In the genomic region with DNA sequence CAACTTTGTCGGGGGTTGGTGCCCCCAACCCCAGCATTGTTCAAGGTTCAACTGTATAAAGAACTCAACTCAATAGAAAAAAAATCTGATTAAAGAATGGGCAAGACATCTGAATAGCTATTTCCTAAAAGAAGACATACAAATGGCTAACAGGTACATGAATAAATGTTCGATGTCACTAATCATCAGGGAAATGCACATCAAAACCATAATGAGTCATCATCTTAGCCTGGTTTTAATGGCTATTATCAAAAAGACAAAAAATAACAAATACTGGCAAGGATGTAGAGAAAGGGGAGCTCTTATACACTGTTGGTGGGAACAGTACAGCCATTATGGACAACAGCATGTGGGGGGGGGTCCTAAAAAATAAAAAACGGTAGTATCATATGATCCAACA, we compare ENCODE assay signal across 15 cellular contexts. TPM values are rescaled to one million over a fixed set of nuclear protein-coding genes. Genes with fewer than 3 reads are reported as not detected.
DNase-seq lines count a peak whose midpoint lies in the region; ATAC-seq and TF ChIP-seq lines count a peak whose summit lies in the region.
"Had no signal": no experiment of that assay in that cellular context is flagged by ENCODE, and none has a peak within 500 bp of the region (broad histone marks: within the 10 kb centered on the region; RNA-seq: fewer than 3 reads in every experiment).

No MANE protein-coding gene starts in this region.

- no peak for TF ChIP-seq CTCF in retinal pigment epithelial cell (conservative IDR thresholded peaks at IDR 0.05; ENCODE audit: low read depth, low read length)

- no peak overlapping the region for H3K4me3 ChIP-seq in retinal pigment epithelial cell (ENCODE audit: low read length)
- H3K4me3 ChIP-seq: A549; BLaER1 treated with 17β-estradiol and CSF1 and Interleukin-3, amounts not matched to agents 10 nM and 100 nM had no signal

- ATAC-seq in SK-N-SH treated with all-trans-retinoic acid at 6 μM for 48 hours: peak; percentile 34
- ATAC-seq: A549; CD8-positive, alpha-beta T cell had no signal

- peak; percentile 24 for DNase-seq in M059J (ENCODE audit: low read depth)
- peak; percentile 7 for DNase-seq in retinal pigment epithelial cell (ENCODE audit: low read depth)
- no peak for DNase-seq in NCI-H2029 treated with DMSO at 0.1 percent for 48 hours (lab: John Stamatoyannopoulos, UW)
- no peak for DNase-seq in NOMO-1 (lab: John Stamatoyannopoulos, UW; ENCODE audit: unreplicated experiment in 2 of 2)
- DNase-seq: AML-193; Caco-2; Calu3; CD4-positive, alpha-beta T cell; CD8-positive, alpha-beta T cell; DMS79 treated with DMSO at 0.1 percent for 48 hours; GF-D8 had no signal

TF ChIP-seq in SK-N-SH treated with all-trans-retinoic acid at 6 μM for 48 hours, 23 proteins besides CTCF, POLR2A, EP300 and RAD21:
- TF ChIP-seq ARNTL (CRISPR knock-in tag; IDR thresholded peaks at IDR 0.05; ENCODE audit: borderline replicate concordance, low read depth) (no peak), TOX (CRISPR knock-in tag; IDR thresholded peaks at IDR 0.05; ENCODE audit: borderline replicate concordance) (peak; percentile 32; the same call in 1 of the 2 replicates), ESRRG (CRISPR knock-in tag; IDR thresholded peaks at IDR 0.05) (no peak), ZFP3 (CRISPR knock-in tag; IDR thresholded peaks at IDR 0.05) (no peak), SNAI2 (CRISPR knock-in tag; IDR thresholded peaks at IDR 0.05) (no peak), GLIS3 (CRISPR knock-in tag; IDR thresholded peaks at IDR 0.05) (no peak), OSR1 (CRISPR knock-in tag; IDR thresholded peaks at IDR 0.05) (no peak), CSDC2 (CRISPR knock-in tag; IDR thresholded peaks at IDR 0.05) (no peak), ISL1 (CRISPR knock-in tag; IDR thresholded peaks at IDR 0.05) (peak; percentile 47; the same call in 1 of the 2 replicates), ZNF565 (CRISPR knock-in tag; conservative IDR thresholded peaks at IDR 0.05; ENCODE audit: low read depth) (no peak), RARB (CRISPR knock-in tag; IDR thresholded peaks at IDR 0.05) (no peak), BACH2 (CRISPR knock-in tag; IDR thresholded peaks at IDR 0.05; ENCODE audit: borderline replicate concordance) (no peak)
- TF ChIP-seq, protein P1, sequence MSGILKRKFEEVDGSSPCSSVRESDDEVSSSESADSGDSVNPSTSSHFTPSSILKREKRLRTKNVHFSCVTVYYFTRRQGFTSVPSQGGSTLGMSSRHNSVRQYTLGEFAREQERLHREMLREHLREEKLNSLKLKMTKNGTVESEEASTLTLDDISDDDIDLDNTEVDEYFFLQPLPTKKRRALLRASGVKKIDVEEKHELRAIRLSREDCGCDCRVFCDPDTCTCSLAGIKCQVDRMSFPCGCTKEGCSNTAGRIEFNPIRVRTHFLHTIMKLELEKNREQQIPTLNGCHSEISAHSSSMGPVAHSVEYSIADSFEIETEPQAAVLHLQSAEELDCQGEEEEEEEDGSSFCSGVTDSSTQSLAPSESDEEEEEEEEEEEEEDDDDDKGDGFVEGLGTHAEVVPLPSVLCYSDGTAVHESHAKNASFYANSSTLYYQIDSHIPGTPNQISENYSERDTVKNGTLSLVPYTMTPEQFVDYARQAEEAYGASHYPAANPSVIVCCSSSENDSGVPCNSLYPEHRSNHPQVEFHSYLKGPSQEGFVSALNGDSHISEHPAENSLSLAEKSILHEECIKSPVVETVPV (CRISPR knock-in tag; IDR thresholded peaks at IDR 0.05): no peak
- TF ChIP-seq, protein P2, sequence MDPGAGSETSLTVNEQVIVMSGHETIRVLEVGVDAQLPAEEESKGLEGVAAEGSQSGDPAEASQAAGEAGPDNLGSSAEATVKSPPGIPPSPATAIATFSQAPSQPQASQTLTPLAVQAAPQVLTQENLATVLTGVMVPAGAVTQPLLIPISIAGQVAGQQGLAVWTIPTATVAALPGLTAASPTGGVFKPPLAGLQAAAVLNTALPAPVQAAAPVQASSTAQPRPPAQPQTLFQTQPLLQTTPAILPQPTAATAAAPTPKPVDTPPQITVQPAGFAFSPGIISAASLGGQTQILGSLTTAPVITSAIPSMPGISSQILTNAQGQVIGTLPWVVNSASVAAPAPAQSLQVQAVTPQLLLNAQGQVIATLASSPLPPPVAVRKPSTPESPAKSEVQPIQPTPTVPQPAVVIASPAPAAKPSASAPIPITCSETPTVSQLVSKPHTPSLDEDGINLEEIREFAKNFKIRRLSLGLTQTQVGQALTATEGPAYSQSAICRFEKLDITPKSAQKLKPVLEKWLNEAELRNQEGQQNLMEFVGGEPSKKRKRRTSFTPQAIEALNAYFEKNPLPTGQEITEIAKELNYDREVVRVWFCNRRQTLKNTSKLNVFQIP (CRISPR knock-in tag; IDR thresholded peaks at IDR 0.05; ENCODE audit: borderline replicate concordance, low read depth): no peak
- TF ChIP-seq, protein P3, sequence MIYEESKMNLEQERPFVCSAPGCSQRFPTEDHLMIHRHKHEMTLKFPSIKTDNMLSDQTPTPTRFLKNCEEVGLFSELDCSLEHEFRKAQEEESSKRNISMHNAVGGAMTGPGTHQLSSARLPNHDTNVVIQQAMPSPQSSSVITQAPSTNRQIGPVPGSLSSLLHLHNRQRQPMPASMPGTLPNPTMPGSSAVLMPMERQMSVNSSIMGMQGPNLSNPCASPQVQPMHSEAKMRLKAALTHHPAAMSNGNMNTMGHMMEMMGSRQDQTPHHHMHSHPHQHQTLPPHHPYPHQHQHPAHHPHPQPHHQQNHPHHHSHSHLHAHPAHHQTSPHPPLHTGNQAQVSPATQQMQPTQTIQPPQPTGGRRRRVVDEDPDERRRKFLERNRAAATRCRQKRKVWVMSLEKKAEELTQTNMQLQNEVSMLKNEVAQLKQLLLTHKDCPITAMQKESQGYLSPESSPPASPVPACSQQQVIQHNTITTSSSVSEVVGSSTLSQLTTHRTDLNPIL (CRISPR knock-in tag; IDR thresholded peaks at IDR 0.05; ENCODE audit: low read depth): no peak

RNA-seq across cellular contexts. Expression of a gene that starts 28.7 kb away (rescaled TPM):
- 1.2 and 2.7 TPM in 2 replicates for total RNA-seq in M059J (2014; rRNA removed; shearing (Covaris generic))
- total RNA-seq: B cell; Caco-2; Calu3; CD4-positive, alpha-beta T cell; CD8-positive, alpha-beta T cell had no signal

Comparison
In these comparisons a context has a peak if more than half of its experiments do, and no peak if none do; other contexts are left out.
1. DNase-seq: peak in M059J (single experiment) and retinal pigment epithelial cell (single experiment); none in NCI-H2029 treated with DMSO at 0.1 percent for 48 hours (single experiment) and NOMO-1 (0 of 2).